ENCODE assay signal across 22 cellular contexts in the genomic region with DNA sequence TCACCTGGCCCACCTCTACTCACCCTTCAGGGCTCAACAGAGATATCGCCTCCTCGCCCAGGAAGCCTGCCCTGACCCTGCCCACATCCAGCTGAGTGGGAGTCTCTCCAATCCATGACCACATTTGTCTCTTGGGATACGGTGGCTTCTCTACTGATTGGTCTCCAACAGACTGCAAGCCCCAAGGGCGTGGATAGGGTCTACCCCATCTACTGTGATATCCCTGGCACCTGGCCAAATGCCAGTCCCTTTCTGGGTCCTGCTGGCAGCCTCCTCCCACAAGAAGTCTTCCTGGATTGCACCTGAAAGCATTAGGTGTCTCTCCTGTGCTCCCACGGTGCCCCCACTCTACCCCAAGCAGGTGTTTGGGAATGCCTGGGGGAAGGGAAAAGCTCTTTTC.
DNase-seq lines count a peak whose midpoint lies in the region; ATAC-seq and TF ChIP-seq lines count a peak whose summit lies in the region.
"Had no signal": no experiment of that assay in that cellular context is flagged by ENCODE, and none has a peak within 500 bp of the region (broad histone marks: within the 10 kb centered on the region; RNA-seq: fewer than 3 reads in every experiment).

No MANE protein-coding gene starts in this region.

- H2BK20ac ChIP-seq in H9 (ENCODE audit: low read depth, low read length, poor library complexity, severe bottlenecking) = no peak overlapping the region

- no peak overlapping the region for H3K4ac ChIP-seq in H9 (ENCODE audit: low read depth, low read length)

- H2AK5ac ChIP-seq in H9 (ENCODE audit: insufficient read length, low read length) = no peak overlapping the region

- H4K5ac ChIP-seq in H9 (ENCODE audit: insufficient read length, low read depth, low read length) = no peak overlapping the region

- H3K4me1 Mint-ChIP-seq in H9 = peaks cover 7 to 22% of the 10 kb centered on the region in 2 experiments
- H3K4me1 Mint-ChIP-seq in endodermal cell = peaks cover 4% of the 10 kb centered on the region

- H3K36me3 Mint-ChIP-seq in H9 (ENCODE audit: insufficient read depth in 1 of 3, low read depth in 3 of 3) = no peaks in the 10 kb centered on the region
- H3K36me3 Mint-ChIP-seq in endodermal cell (ENCODE audit: low read depth) = no peaks in the 10 kb centered on the region

- H3K23ac ChIP-seq in H9 (ENCODE audit: insufficient read length, low read depth, low read length) = no peak overlapping the region

- no peaks in the 10 kb centered on the region for H4K20me1 ChIP-seq in H9 (ENCODE audit: control insufficient read depth, insufficient read depth, insufficient read length)

- no peak overlapping the region for H4K8ac ChIP-seq in H9 (replicated peaks; ENCODE audit: insufficient read length, low read depth, low read length)

- H3K79me1 ChIP-seq in H9 (ENCODE audit: insufficient read depth, low read depth, low read length, poor library complexity, severe bottlenecking) = no peaks in the 10 kb centered on the region

- H3T11ph ChIP-seq in H9 (ENCODE audit: low read length) = no peak overlapping the region

- intact Hi-C loops in A673 (cut with micrococcal nuclease; ENCODE audit: unreplicated experiment) (no loop called here), lower lobe of right lung (cut with DNase I) (no loop called here), uterus (cut with DNase I; ENCODE audit: low total_unique reads) (no loop called here)

- H3K27ac Mint-ChIP-seq in H9 (no peak overlapping the region), endodermal cell (no peak overlapping the region)
- H3K27ac Mint-ChIP-seq: GM23338 had no signal

- peak overlapping the region; percentile 10; the same call in 1 of the 2 replicates for H3K14ac ChIP-seq in H9 (ENCODE audit: insufficient read depth, low read length)

- no peak overlapping the region for H2BK15ac ChIP-seq in H9 (ENCODE audit: low read depth, low read length)

- H3K56ac ChIP-seq in H9 (ENCODE audit: insufficient read length, low read depth, low read length) = no peak overlapping the region

- no peak for TF ChIP-seq POLR2A in uterus (IDR thresholded peaks at IDR 0.05)

- no peaks in the 10 kb centered on the region for H3K27me3 ChIP-seq in A673 (replicated peaks; ENCODE audit: insufficient read depth, low read depth, low read length, poor library complexity)
- H3K27me3 ChIP-seq in H9 (ENCODE audit: insufficient read depth, low read length) = no peaks in the 10 kb centered on the region
- no peaks in the 10 kb centered on the region for H3K27me3 ChIP-seq in endodermal cell (ENCODE audit: control insufficient read depth, insufficient read depth, low read length, poor library complexity, severe bottlenecking)
- H3K27me3 ChIP-seq in lower lobe of right lung (ENCODE audit: low read depth) = peaks cover 16% of the 10 kb centered on the region
- H3K27me3 ChIP-seq in uterus = no peaks in the 10 kb centered on the region

- H3K9me3 ChIP-seq in A673 (ENCODE audit: low read depth, low read length, poor library complexity, severe bottlenecking) (no peaks in the 10 kb centered on the region), H9 (ENCODE audit: control insufficient read depth, low read depth, low read length) (no peaks in the 10 kb centered on the region), endodermal cell (ENCODE audit: control insufficient read depth, low read length) (no peaks in the 10 kb centered on the region), lower lobe of right lung (no peaks in the 10 kb centered on the region), uterus (no peaks in the 10 kb centered on the region)

- H3K36me3 ChIP-seq in A673 (ENCODE audit: insufficient read depth, low read length, poor library complexity, severe bottlenecking) (no peaks in the 10 kb centered on the region), endodermal cell (ENCODE audit: control insufficient read depth, insufficient read depth, low read length) (no peaks in the 10 kb centered on the region), lower lobe of right lung (no peaks in the 10 kb centered on the region), uterus (no peaks in the 10 kb centered on the region)

- H3K27me3 Mint-ChIP-seq in H9 (ENCODE audit: low read depth) = peaks cover 13% of the 10 kb centered on the region
- H3K27me3 Mint-ChIP-seq in endodermal cell (ENCODE audit: insufficient read depth) = peaks cover 4% of the 10 kb centered on the region

- no peak overlapping the region for H3K4me2 ChIP-seq in H9 (ENCODE audit: insufficient read depth, insufficient read length, low read length)
- H3K4me2 ChIP-seq: GM23338, PC-9 had no signal

- no peak overlapping the region for H2BK120ac ChIP-seq in H9 (ENCODE audit: low read depth, low read length, poor library complexity, severe bottlenecking)

- BruUV-seq in A673 (replicated peaks; lab: Mats Ljungman, UMichigan) = no TSS peak

- TF ChIP-seq CTCF in A673 (conservative IDR thresholded peaks at IDR 0.05; ENCODE audit: low read depth, low read length) (no peak), H9 (conservative IDR thresholded peaks at IDR 0.05) (no peak), endodermal cell (conservative IDR thresholded peaks at IDR 0.05) (no peak), lower lobe of right lung (IDR thresholded peaks at IDR 0.05) (no peak), uterus (IDR thresholded peaks at IDR 0.05) (no peak)

- H3K4me3 ChIP-seq in A673 (ENCODE audit: low read depth, low read length, poor library complexity, severe bottlenecking) (no peak overlapping the region), endodermal cell (ENCODE audit: low read length) (no peak overlapping the region), lower lobe of right lung (no peak overlapping the region), uterus (no peak overlapping the region)
- H3K4me3 ChIP-seq: GM23338, PC-9, SK-N-MC had no signal

- CTCF ChIA-PET in A673 (lab: Charles Lee) = no interaction called here

- H3K23me2 ChIP-seq in H9 (ENCODE audit: insufficient read length, low read depth, low read length, poor library complexity, severe bottlenecking) = no peaks in the 10 kb centered on the region

- H3K4me1 ChIP-seq in A673 (ENCODE audit: insufficient read depth, low read length, poor library complexity, severe bottlenecking) (peaks cover 28% of the 10 kb centered on the region), H9 (ENCODE audit: insufficient read depth, low read length) (no peaks in the 10 kb centered on the region), endodermal cell (ENCODE audit: control insufficient read depth, insufficient read depth, low read length) (no peaks in the 10 kb centered on the region), lower lobe of right lung (no peaks in the 10 kb centered on the region), uterus (no peaks in the 10 kb centered on the region)

- H3K4me3 Mint-ChIP-seq in H9 = no peak overlapping the region
- H3K4me3 Mint-ChIP-seq in endodermal cell = no peak overlapping the region
- H3K4me3 Mint-ChIP-seq: GM23338 had no signal

- WGBS in H9 (ENCODE audit: extremely low coverage, insufficient read length, low lambda C conversion rate) = no CpG with 5 or more reads among the region's 5 CpGs
- WGBS in endodermal cell (ENCODE audit: insufficient coverage in 1 of 2, insufficient read length in 1 of 2), 2 experiments = 82 to 88% methylated on average over 5 of the region's 5 CpGs

- H3K9me3 Mint-ChIP-seq in H9 = no peaks in the 10 kb centered on the region; a peak in 1 of 5 replicates
- no peaks in the 10 kb centered on the region for H3K9me3 Mint-ChIP-seq in endodermal cell
- H3K9me3 Mint-ChIP-seq: GM23338 had no signal

- H3K27ac ChIP-seq in A673 (ENCODE audit: low read depth, low read length, poor library complexity, severe bottlenecking) (no peak overlapping the region), H9 (ENCODE audit: insufficient read length, low read depth, low read length) (no peak overlapping the region), endodermal cell (ENCODE audit: low read depth, low read length) (no peak overlapping the region), lower lobe of right lung (no peak overlapping the region), uterus (no peak overlapping the region)
- H3K27ac ChIP-seq: C4-2B, PC-9 had no signal

- H2BK12ac ChIP-seq in H9 (ENCODE audit: insufficient read length, low read depth, low read length) = no peak overlapping the region

- DNase-seq in A673 (ENCODE audit: low spot score) (peak; percentile 35), H9 (no peak), endodermal cell (peak; percentile 31), lower lobe of right lung (peak; percentile 23), uterus (no peak)
- DNase-seq in stimulated activated CD4-positive, alpha-beta T cell treated with anti-CD3 and anti-CD28 coated beads, Interleukin-4, amount 100 ng/mL, for 1 hour = no peak
- DNase-seq: DMS53, GF-D8, HCEC 1CT, MM.1S, NCI-H1092, NCI-H1436, NCI-H187 treated with DMSO at 0.1 percent for 48 hours, NCI-H748 treated with DMSO at 0.1 percent for 48 hours, PC-9, RPMI8226, SHP77 had no signal

- H3K79me2 ChIP-seq in H9 (ENCODE audit: insufficient read depth, low read length) = no peaks in the 10 kb centered on the region

- POLR2A ChIA-PET in A673 (lab: Charles Lee; ENCODE audit: low non-redundant PET) = no interaction called here

- no peak overlapping the region for H4K91ac ChIP-seq in H9 (ENCODE audit: insufficient read length, low read depth, low read length)

- no peak overlapping the region for H2AFZ ChIP-seq in H9 (ENCODE audit: low read length)
- H2AFZ ChIP-seq: GM23338, PC-9 had no signal

- ATAC-seq in lower lobe of right lung (no peak), HG02759 (IDR thresholded peaks at IDR 0.05; ENCODE audit: unreplicated experiment) (no peak), HG03565 (IDR thresholded peaks at IDR 0.05; ENCODE audit: unreplicated experiment) (no peak)
- ATAC-seq: GM23338 had no signal

- H3K18ac ChIP-seq in H9 (ENCODE audit: insufficient read length, low read depth, low read length) = no peak overlapping the region

- no peak overlapping the region for H3K9ac ChIP-seq in H9 (ENCODE audit: extremely low read depth, insufficient read length, low read length)
- no peak overlapping the region for H3K9ac ChIP-seq in endodermal cell (ENCODE audit: extremely low read depth, low read length, poor library complexity, severe bottlenecking)

- no peak overlapping the region for H2BK5ac ChIP-seq in H9 (ENCODE audit: insufficient read length, low read length)

Comparison
In these comparisons a context has a peak if more than half of its experiments do, and no peak if none do; other contexts are left out.
1. DNase-seq: peak in A673 (single experiment), endodermal cell (single experiment) and lower lobe of right lung (single experiment); none in H9 (single experiment), uterus (0 of 2) and stimulated activated CD4-positive, alpha-beta T cell treated with anti-CD3 and anti-CD28 coated beads, Interleukin-4, amount 100 ng/mL, for 1 hour (single experiment).